ENCODE assay signal across 1 cellular context in genomic region chr1:150392627-150393026, GRCh38.
A peak's percentile ranks its signal among the peaks of the same experiment; 100 is the strongest.
TF ChIP-seq lines count a peak whose summit lies in the region.

No MANE protein-coding gene starts in this region.

TF ChIP-seq in K562, 482 proteins besides CTCF, POLR2A, EP300 and RAD21:
- TF ChIP-seq ZFX (CRISPR knock-in tag; IDR thresholded peaks at IDR 0.05), result no peak
- peak; percentile 52 for TF ChIP-seq ZNF121 (CRISPR knock-in tag; conservative IDR thresholded peaks at IDR 0.05)
TF ChIP-seq in K562: peak in this region for 1.
